In genomic region chr13:21478881-21479808, GRCh38 we compare ENCODE assay signal across 9 cellular contexts. TPM values are rescaled to one million over a fixed set of nuclear protein-coding genes. Genes with fewer than 3 reads are reported as not detected.
DNase-seq lines count a peak whose midpoint lies in the region; ATAC-seq and TF ChIP-seq lines count a peak whose summit lies in the region.
"Had no signal": no experiment of that assay in that cellular context is flagged by ENCODE, and none has a peak within 500 bp of the region (broad histone marks: within the 10 kb centered on the region; RNA-seq: fewer than 3 reads in every experiment).

No MANE protein-coding gene starts in this region.

- no peaks in the 10 kb centered on the region for H3K27me3 ChIP-seq in CD8-positive, alpha-beta T cell (ENCODE audit: insufficient read depth, low read length)
- no peaks in the 10 kb centered on the region for H3K27me3 ChIP-seq in muscle layer of colon (ENCODE audit: control insufficient read depth in 1 of 2, insufficient read depth in 2 of 2, low read length in 2 of 2)
- H3K27me3 ChIP-seq: SJSA1 had no signal

- TF ChIP-seq CTCF in CD8-positive, alpha-beta T cell (IDR thresholded peaks at IDR 0.05): peak; percentile 68

- H3K9ac ChIP-seq in muscle layer of colon (ENCODE audit: low read length): peak overlapping the region; percentile 32

- H3K4me3 Mint-ChIP-seq in CD8-positive, alpha-beta T cell: no peak overlapping the region

- POLR2A ChIA-PET in CD8-positive, alpha-beta T cell (lab: Charles Lee): no interaction called here

- H3K36me3 Mint-ChIP-seq in CD8-positive, alpha-beta T cell: no peaks in the 10 kb centered on the region

- no peak overlapping the region for H3K27ac ChIP-seq in CD8-positive, alpha-beta T cell (ENCODE audit: low read depth, low read length)
- no peak overlapping the region for H3K27ac ChIP-seq in muscle layer of colon (ENCODE audit: low read depth, low read length)
- H3K27ac ChIP-seq: SJSA1 had no signal

- CTCF ChIA-PET in CD8-positive, alpha-beta T cell (lab: Charles Lee): interaction anchor here (0.6 to 7.4 kb wide), 18 partner anchors 10 to 369 kb away, joined by 3 to 100 read pairs (median 5); no protein-coding TSS in a partner anchor

- no peaks in the 10 kb centered on the region for H3K9me3 Mint-ChIP-seq in CD8-positive, alpha-beta T cell

- H3K27ac Mint-ChIP-seq in CD8-positive, alpha-beta T cell: no peak overlapping the region

- no peaks in the 10 kb centered on the region for H3K36me3 ChIP-seq in CD8-positive, alpha-beta T cell (ENCODE audit: insufficient read depth, low read length)
- H3K36me3 ChIP-seq in muscle layer of colon (ENCODE audit: insufficient read depth, low read length): no peaks in the 10 kb centered on the region
- H3K36me3 ChIP-seq: SJSA1 had no signal

- DNase-seq in CD8-positive, alpha-beta T cell: peak in 6 of 7 experiments; percentile 11 to 56 (median 40)
- DNase-seq in H4 (ENCODE audit: low spot score): peak; percentile 33
- peak; percentile 50 for DNase-seq in NCI-H345 treated with DMSO at 0.1 percent for 48 hours (lab: John Stamatoyannopoulos, UW; ENCODE audit: unreplicated experiment)
- DNase-seq in activated CD4-positive, alpha-beta T cell treated with anti-CD3 and anti-CD28 coated beads for 4 hours: peak; percentile 20 to 60
- peak; percentile 31 for DNase-seq in epidermal melanocyte (ENCODE audit: insufficient read length, low spot score)
- peak; percentile 58 for DNase-seq in ureter (ENCODE audit: low spot score)
- DNase-seq in occipital lobe (lab: John Stamatoyannopoulos, UW): no peak

- H3K9me3 ChIP-seq in CD8-positive, alpha-beta T cell (ENCODE audit: low read length): no peaks in the 10 kb centered on the region
- no peaks in the 10 kb centered on the region for H3K9me3 ChIP-seq in muscle layer of colon (ENCODE audit: low read length)
- H3K9me3 ChIP-seq: SJSA1 had no signal

- ATAC-seq in CD8-positive, alpha-beta T cell: peak; percentile 73

- peaks cover 19% of the 10 kb centered on the region for H3K4me1 Mint-ChIP-seq in CD8-positive, alpha-beta T cell (ENCODE audit: low read depth)

- peaks cover 2% of the 10 kb centered on the region for H3K27me3 Mint-ChIP-seq in CD8-positive, alpha-beta T cell (ENCODE audit: low read depth)

- H3K4me3 ChIP-seq in CD8-positive, alpha-beta T cell (ENCODE audit: low read depth, low read length): no peak overlapping the region
- H3K4me3 ChIP-seq in muscle layer of colon (ENCODE audit: low read depth in 1 of 2, low read length in 2 of 2): peak overlapping the region in 1 of 2 donors; percentile 48
- H3K4me3 ChIP-seq: SJSA1 had no signal

- peaks cover 11% of the 10 kb centered on the region for H3K4me1 ChIP-seq in CD8-positive, alpha-beta T cell (ENCODE audit: insufficient read depth, low read length)
- H3K4me1 ChIP-seq in muscle layer of colon (ENCODE audit: insufficient read depth, low read length): peaks cover 14% of the 10 kb centered on the region

- intact Hi-C loops in CD8-positive, alpha-beta T cell (cut with DNase I, micrococcal nuclease): loop anchor here (1.0 to 5.0 kb wide), 6 partner anchors 182 to 982 kb away; partner anchors contain the start of genes MRPL57 (in 2 of the 2) and SKA3 (in 2 of the 2)

RNA-seq across cellular contexts. Expression of gene ZDHHC20, which starts 20.0 kb away (rescaled TPM):
- total RNA-seq in CD8-positive, alpha-beta T cell: 10 to 100 TPM; 81.0 to 81.1 TPM
- 39.3 and 48.2 TPM in 2 replicates for total RNA-seq in H4 (2014; rRNA removed; shearing (Covaris generic))
- total RNA-seq in ureter (95.6 TPM), occipital lobe (159 TPM)
